ENCODE assay signal across 16 cellular contexts in the genomic region with DNA sequence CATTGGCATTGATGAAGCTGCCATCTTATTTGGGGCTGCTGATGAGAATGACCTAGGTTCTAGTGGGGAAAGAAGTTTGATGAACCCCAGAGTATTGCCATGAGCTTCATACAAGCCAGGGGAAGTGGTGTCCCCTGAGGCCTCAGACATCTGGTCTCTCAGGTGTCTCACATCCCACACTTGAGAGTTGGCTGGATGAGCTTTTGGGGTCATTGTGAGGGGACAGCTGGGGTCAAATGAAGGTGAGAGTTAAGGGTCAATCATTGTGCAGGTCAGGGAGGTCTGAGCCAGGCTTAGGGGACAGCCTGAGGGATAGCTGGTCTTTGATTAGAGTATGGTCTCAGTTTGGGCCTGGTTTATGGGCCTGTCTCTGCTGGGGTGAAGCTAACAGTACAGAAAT.
A peak's percentile ranks its signal among the peaks of the same experiment; 100 is the strongest.
DNase-seq lines count a peak whose midpoint lies in the region; ATAC-seq and TF ChIP-seq lines count a peak whose summit lies in the region.
"Had no signal": no experiment of that assay in that cellular context is flagged by ENCODE, and none has a peak within 500 bp of the region (broad histone marks: within the 10 kb centered on the region; RNA-seq: fewer than 3 reads in every experiment).

No MANE protein-coding gene starts in this region.

- no peaks in the 10 kb centered on the region for H3K36me3 Mint-ChIP-seq in osteocyte (ENCODE audit: unreplicated experiment)
- H3K36me3 Mint-ChIP-seq in natural killer cell treated with Interleukin-12 subunit alpha and Interleukin-12 subunit beta and Interleukin-15 and Interleukin-18, amount 100 ng/mL, for 72 hours, result no peaks in the 10 kb centered on the region
- no peaks in the 10 kb centered on the region for H3K36me3 Mint-ChIP-seq in stimulated activated naive B cell treated with anti-CD40 and anti-IgM and Interleukin-4, amounts not matched to agents 10 μg/mL and 1 μg/mL and 100 μg/mL, for 72 hours
- H3K36me3 Mint-ChIP-seq: CD4-positive, CD25-positive, alpha-beta regulatory T cell; CD8-positive, alpha-beta T cell had no signal

- H3K27ac Mint-ChIP-seq in osteocyte (ENCODE audit: unreplicated experiment), result no peak overlapping the region
- no peak overlapping the region for H3K27ac Mint-ChIP-seq in natural killer cell treated with Interleukin-12 subunit alpha and Interleukin-12 subunit beta and Interleukin-15 and Interleukin-18, amount 100 ng/mL, for 72 hours
- H3K27ac Mint-ChIP-seq in stimulated activated naive B cell treated with anti-CD40 and anti-IgM and Interleukin-4, amounts not matched to agents 10 μg/mL and 1 μg/mL and 100 μg/mL, for 72 hours, result no peak overlapping the region
- H3K27ac Mint-ChIP-seq: CD8-positive, alpha-beta T cell had no signal

- ATAC-seq in natural killer cell treated with Interleukin-12 subunit alpha and Interleukin-12 subunit beta and Interleukin-15 and Interleukin-18, amount 100 ng/mL, for 72 hours, result no peak
- ATAC-seq in stimulated activated naive B cell treated with anti-CD40 and anti-IgM and Interleukin-4, amounts not matched to agents 10 μg/mL and 1 μg/mL and 100 μg/mL, for 72 hours (replicated peaks), result no peak
- ATAC-seq: CD8-positive, alpha-beta T cell had no signal

- H3K27me3 Mint-ChIP-seq in osteocyte (ENCODE audit: unreplicated experiment), result no peaks in the 10 kb centered on the region
- H3K27me3 Mint-ChIP-seq in natural killer cell treated with Interleukin-12 subunit alpha and Interleukin-12 subunit beta and Interleukin-15 and Interleukin-18, amount 100 ng/mL, for 72 hours, result peaks cover 7 to 8% of the 10 kb centered on the region in 2 donors
- H3K27me3 Mint-ChIP-seq in stimulated activated naive B cell treated with anti-CD40 and anti-IgM and Interleukin-4, amounts not matched to agents 10 μg/mL and 1 μg/mL and 100 μg/mL, for 72 hours, result peaks cover 0 to 6% of the 10 kb centered on the region in 2 donors
- H3K27me3 Mint-ChIP-seq: CD4-positive, CD25-positive, alpha-beta regulatory T cell had no signal

- no peaks in the 10 kb centered on the region for H3K9me3 Mint-ChIP-seq in osteocyte (ENCODE audit: unreplicated experiment)
- no peaks in the 10 kb centered on the region for H3K9me3 Mint-ChIP-seq in natural killer cell treated with Interleukin-12 subunit alpha and Interleukin-12 subunit beta and Interleukin-15 and Interleukin-18, amount 100 ng/mL, for 72 hours
- peaks cover 0 to 1% of the 10 kb centered on the region in 2 donors for H3K9me3 Mint-ChIP-seq in stimulated activated naive B cell treated with anti-CD40 and anti-IgM and Interleukin-4, amounts not matched to agents 10 μg/mL and 1 μg/mL and 100 μg/mL, for 72 hours
- H3K9me3 Mint-ChIP-seq: CD8-positive, alpha-beta T cell had no signal

- DNase-seq in ecto neural progenitor cell (ENCODE audit: low spot score), result peak; percentile 9
- DNase-seq in islet precursor cell, result peak; percentile 26
- peak; percentile 53 for DNase-seq in osteocyte (ENCODE audit: extremely low spot score, unreplicated experiment)
- DNase-seq in ureter (ENCODE audit: low spot score), result peak; percentile 5
- no peak for DNase-seq in putamen (ENCODE audit: low spot score)
- no peak for DNase-seq in natural killer cell treated with Interleukin-12 subunit alpha and Interleukin-12 subunit beta and Interleukin-15 and Interleukin-18, amount 100 ng/mL, for 72 hours (ENCODE audit: low spot score)
- DNase-seq in stimulated activated naive B cell treated with anti-CD40 and anti-IgM and Interleukin-4, amounts not matched to agents 10 μg/mL and 1 μg/mL and 100 μg/mL, for 72 hours, result no peak
- DNase-seq in RPMI8226, result no peak
- DNase-seq: Caco-2; CD4-positive, CD25-positive, alpha-beta regulatory T cell; DMS153; DND-41; GM23248; H7; HCEC 1CT had no signal

- H3K4me3 Mint-ChIP-seq in osteocyte (ENCODE audit: unreplicated experiment), result no peak overlapping the region
- H3K4me3 Mint-ChIP-seq in natural killer cell treated with Interleukin-12 subunit alpha and Interleukin-12 subunit beta and Interleukin-15 and Interleukin-18, amount 100 ng/mL, for 72 hours, result no peak overlapping the region
- no peak overlapping the region for H3K4me3 Mint-ChIP-seq in stimulated activated naive B cell treated with anti-CD40 and anti-IgM and Interleukin-4, amounts not matched to agents 10 μg/mL and 1 μg/mL and 100 μg/mL, for 72 hours
- H3K4me3 Mint-ChIP-seq: CD8-positive, alpha-beta T cell had no signal

- no peak for TF ChIP-seq CTCF in osteocyte (IDR thresholded peaks at IDR 0.05)

- H3K4me1 Mint-ChIP-seq in osteocyte (ENCODE audit: unreplicated experiment), result peaks cover 4% of the 10 kb centered on the region
- no peaks in the 10 kb centered on the region for H3K4me1 Mint-ChIP-seq in natural killer cell treated with Interleukin-12 subunit alpha and Interleukin-12 subunit beta and Interleukin-15 and Interleukin-18, amount 100 ng/mL, for 72 hours (ENCODE audit: low read depth in 2 of 2)
- H3K4me1 Mint-ChIP-seq in stimulated activated naive B cell treated with anti-CD40 and anti-IgM and Interleukin-4, amounts not matched to agents 10 μg/mL and 1 μg/mL and 100 μg/mL, for 72 hours, result no peaks in the 10 kb centered on the region
- H3K4me1 Mint-ChIP-seq: CD4-positive, CD25-positive, alpha-beta regulatory T cell had no signal

Comparison
In these comparisons a context has a peak if more than half of its experiments do, and no peak if none do; other contexts are left out.
1. DNase-seq: peak in ecto neural progenitor cell (single experiment), islet precursor cell (single experiment), osteocyte (single experiment) and ureter (single experiment); none in putamen (single experiment), natural killer cell treated with Interleukin-12 subunit alpha and Interleukin-12 subunit beta and Interleukin-15 and Interleukin-18, amount 100 ng/mL, for 72 hours (single experiment), stimulated activated naive B cell treated with anti-CD40 and anti-IgM and Interleukin-4, amounts not matched to agents 10 μg/mL and 1 μg/mL and 100 μg/mL, for 72 hours (single experiment) and RPMI8226 (single experiment).